16 cellular contexts compared by ENCODE assay signal in genomic region chr11:131760191-131760951, GRCh38.
DNase-seq lines count a peak whose midpoint lies in the region; ATAC-seq, FAIRE-seq and TF ChIP-seq lines count a peak whose summit lies in the region.
"Had no signal": no experiment of that assay in that cellular context is flagged by ENCODE, and none has a peak within 500 bp of the region (broad histone marks: within the 10 kb centered on the region; RNA-seq: fewer than 3 reads in every experiment).

No MANE protein-coding gene starts in this region.

- no peak overlapping the region for H3K4ac ChIP-seq in mesendoderm (ENCODE audit: low read depth, low read length)

- no peak overlapping the region for H3K23ac ChIP-seq in mesendoderm (ENCODE audit: low read length)

- H3K36me3 ChIP-seq in MG63 (no peaks in the 10 kb centered on the region), mesendoderm (ENCODE audit: control insufficient read depth, insufficient read depth, low read length) (no peaks in the 10 kb centered on the region)
- H3K36me3 ChIP-seq: prostate gland had no signal

- H3K4me3 ChIP-seq in MG63: 0 out of 2 replicates have a peak overlapping the region, but pooled peaks have one; percentile 8
- no peak overlapping the region for H3K4me3 ChIP-seq in choroid plexus epithelial cell (ENCODE audit: low read depth, low read length)
- H3K4me3 ChIP-seq in mesendoderm (ENCODE audit: low read length): no peak overlapping the region
- H3K4me3 ChIP-seq: prostate gland had no signal

- H3K56ac ChIP-seq in mesendoderm (ENCODE audit: low read length): no peak overlapping the region

- no peak overlapping the region for H4K8ac ChIP-seq in mesendoderm (ENCODE audit: low read depth, low read length)

- peak; percentile 74 for DNase-seq in AG08395 (ENCODE audit: low spot score)
- peak; percentile 48 for DNase-seq in MG63
- peak; percentile 89 for DNase-seq in choroid plexus epithelial cell (ENCODE audit: low read depth)
- DNase-seq in mesendoderm: peak; percentile 66
- DNase-seq in HTR-8/SVneo (ENCODE audit: insufficient read length, low spot score): no peak
- no peak for DNase-seq in DMS53 (lab: John Stamatoyannopoulos, UW)
- DNase-seq: activated T-cell treated with anti-CD3 and anti-CD28 coated beads, Interleukin-2, amount 50 U/mL, for 4 hours; CD4-positive, CD25-positive, alpha-beta regulatory T cell; cortex of kidney; KG1; NCI-H526 treated with DMSO at 0.1 percent for 48 hours; T-helper 2 cell had no signal

- H2BK120ac ChIP-seq in mesendoderm (ENCODE audit: low read depth, low read length): no peak overlapping the region

- no peak overlapping the region for H3K18ac ChIP-seq in mesendoderm (ENCODE audit: low read length)

- no peaks in the 10 kb centered on the region for H3K79me2 ChIP-seq in mesendoderm (ENCODE audit: control insufficient read depth, insufficient read depth, low read length)

- H3K27me3 ChIP-seq in MG63 (no peaks in the 10 kb centered on the region), mesendoderm (ENCODE audit: insufficient read depth, low read length, poor library complexity) (no peaks in the 10 kb centered on the region)

- no peak overlapping the region for H2AK5ac ChIP-seq in mesendoderm (ENCODE audit: low read length)

- H3K79me1 ChIP-seq in mesendoderm (ENCODE audit: low read length): no peaks in the 10 kb centered on the region

- no peak overlapping the region for H3K4me2 ChIP-seq in mesendoderm (ENCODE audit: low read length)

- no peak overlapping the region for H3K9ac ChIP-seq in mesendoderm (ENCODE audit: low read length)

- no peak for FAIRE-seq in HTR-8/SVneo (lab: Jason Lieb, UNC)
- FAIRE-seq: GM12891 had no signal

- H3K27ac ChIP-seq in mesendoderm (ENCODE audit: low read depth, low read length): no peak overlapping the region
- H3K27ac ChIP-seq: prostate gland had no signal

- ATAC-seq in GM21423 (IDR thresholded peaks at IDR 0.05; ENCODE audit: unreplicated experiment) (no peak), HG02938 (IDR thresholded peaks at IDR 0.05; ENCODE audit: unreplicated experiment) (no peak)
- ATAC-seq: activated T-cell treated with anti-CD3 and anti-CD28 coated beads, Interleukin-2, amount 50 U/mL, for 4 hours had no signal

- peak; percentile 30 for TF ChIP-seq CTCF in choroid plexus epithelial cell (conservative IDR thresholded peaks at IDR 0.05; ENCODE audit: low read depth, low read length)

- no peak overlapping the region for H2BK15ac ChIP-seq in mesendoderm (replicated peaks; ENCODE audit: low read depth)

- H4K5ac ChIP-seq in mesendoderm (ENCODE audit: low read length): no peak overlapping the region

- H2BK5ac ChIP-seq in mesendoderm (ENCODE audit: low read length): no peak overlapping the region

- no peaks in the 10 kb centered on the region for H3K4me1 ChIP-seq in mesendoderm (ENCODE audit: control insufficient read depth, low read depth, low read length)
- H3K4me1 ChIP-seq: prostate gland had no signal

- H3K9me3 ChIP-seq in MG63: no peaks in the 10 kb centered on the region
- H3K9me3 ChIP-seq: prostate gland had no signal

- WGBS in mesendoderm (ENCODE audit: extremely low coverage, insufficient coverage, low lambda C conversion rate): no CpG with 5 or more reads among the region's 25 CpGs

Comparison
In these comparisons a context has a peak if more than half of its experiments do, and no peak if none do; other contexts are left out.
1. DNase-seq: peak in AG08395 (single experiment), MG63 (single experiment), choroid plexus epithelial cell (single experiment) and mesendoderm (single experiment); none in HTR-8/SVneo (single experiment) and DMS53 (single experiment).